In the genomic region with DNA sequence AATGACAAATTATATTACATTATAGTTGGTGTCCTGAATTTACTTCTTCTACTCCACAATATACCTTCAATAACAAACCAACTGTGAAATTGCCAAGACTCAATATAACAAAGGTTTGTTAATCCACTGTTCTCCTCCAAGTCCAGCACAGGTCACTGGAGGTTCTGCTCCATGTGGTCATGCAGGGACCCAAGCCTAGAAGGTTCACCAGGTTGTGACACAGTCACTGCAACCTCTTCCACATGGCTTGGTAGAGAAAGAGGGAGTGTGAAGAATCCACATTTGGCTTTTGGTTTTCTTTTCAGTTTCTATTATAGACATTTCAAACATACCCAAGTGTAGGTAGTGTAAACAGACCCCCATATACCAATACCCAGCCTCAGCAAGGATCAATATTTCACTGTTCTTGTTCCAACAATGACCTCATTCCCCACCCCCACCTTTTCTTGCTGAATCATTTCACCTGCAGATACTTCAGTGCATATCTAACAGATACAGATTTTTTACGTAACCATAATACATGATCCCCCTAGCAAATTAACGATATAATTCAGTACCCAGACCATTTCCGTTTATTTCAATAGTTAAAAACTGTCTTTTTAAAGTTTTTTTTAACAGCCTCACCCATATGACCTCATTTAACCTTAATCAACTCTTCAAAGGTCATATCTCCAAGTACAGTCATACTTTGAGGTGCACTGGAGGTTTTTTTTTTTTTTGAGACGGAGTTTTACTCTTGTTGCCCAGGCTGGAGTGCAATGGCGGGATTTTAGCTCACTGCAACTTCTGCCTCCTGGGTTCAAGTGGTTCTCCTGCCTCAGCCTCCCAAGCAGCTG, we compare ENCODE assay signal across 1 cellular context.
TF ChIP-seq lines count a peak whose summit lies in the region.

No MANE protein-coding gene starts in this region.

TF ChIP-seq in K562, 482 proteins besides CTCF, POLR2A, EP300 and RAD21 (continued from another document):
- TF ChIP-seq CHAMP1 (IDR thresholded peaks at IDR 0.05): no peak
- no peak for TF ChIP-seq BDP1 (IDR thresholded peaks at IDR 0.05; ENCODE audit: insufficient read depth, insufficient read length)
- TF ChIP-seq SMARCA5 (IDR thresholded peaks at IDR 0.05): no peak
- TF ChIP-seq ZBTB7A (IDR thresholded peaks at IDR 0.05; ENCODE audit: borderline replicate concordance, control insufficient read depth, low read depth, low read length): no peak
